Comparison of ENCODE assay signal across 1 cellular context in genomic region chr2:85744771-85745601, GRCh38.
TF ChIP-seq lines count a peak whose summit lies in the region.

No MANE protein-coding gene starts in this region.

TF ChIP-seq in GM12878, 131 proteins besides CTCF, POLR2A, EP300 and RAD21 (continued from another document and continues in another):
- TF ChIP-seq, protein P1, sequence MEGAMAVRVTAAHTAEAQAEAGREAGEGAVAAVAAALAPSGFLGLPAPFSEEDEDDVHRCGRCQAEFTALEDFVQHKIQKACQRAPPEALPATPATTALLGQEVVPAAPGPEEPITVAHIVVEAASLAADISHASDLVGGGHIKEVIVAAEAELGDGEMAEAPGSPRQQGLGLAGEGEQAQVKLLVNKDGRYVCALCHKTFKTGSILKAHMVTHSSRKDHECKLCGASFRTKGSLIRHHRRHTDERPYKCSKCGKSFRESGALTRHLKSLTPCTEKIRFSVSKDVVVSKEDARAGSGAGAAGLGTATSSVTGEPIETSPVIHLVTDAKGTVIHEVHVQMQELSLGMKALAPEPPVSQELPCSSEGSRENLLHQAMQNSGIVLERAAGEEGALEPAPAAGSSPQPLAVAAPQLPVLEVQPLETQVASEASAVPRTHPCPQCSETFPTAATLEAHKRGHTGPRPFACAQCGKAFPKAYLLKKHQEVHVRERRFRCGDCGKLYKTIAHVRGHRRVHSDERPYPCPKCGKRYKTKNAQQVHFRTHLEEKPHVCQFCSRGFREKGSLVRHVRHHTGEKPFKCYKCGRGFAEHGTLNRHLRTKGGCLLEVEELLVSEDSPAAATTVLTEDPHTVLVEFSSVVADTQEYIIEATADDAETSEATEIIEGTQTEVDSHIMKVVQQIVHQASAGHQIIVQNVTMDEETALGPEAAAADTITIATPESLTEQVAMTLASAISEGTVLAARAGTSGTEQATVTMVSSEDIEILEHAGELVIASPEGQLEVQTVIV (IDR thresholded peaks at IDR 0.05; ENCODE audit: borderline replicate concordance, partially characterized antibody): peak; percentile 52
- TF ChIP-seq TCF3 (IDR thresholded peaks at IDR 0.05; ENCODE audit: borderline replicate concordance, insufficient read depth, low read depth, low read length) (no peak), RCOR1 (conservative IDR thresholded peaks at IDR 0.05; ENCODE audit: low read depth, low read length) (no peak), TCF7 (IDR thresholded peaks at IDR 0.05; ENCODE audit: borderline replicate concordance) (no peak), NR2F1 (conservative IDR thresholded peaks at IDR 0.05) (no peak), NFYA (IDR thresholded peaks at IDR 0.05; ENCODE audit: borderline replicate concordance, low read depth, low read length) (no peak), IRF3 (IDR thresholded peaks at IDR 0.05) (no peak), SMAD1 (IDR thresholded peaks at IDR 0.05; ENCODE audit: low read depth, partially characterized antibody) (no peak), IRF4 (IDR thresholded peaks at IDR 0.05; ENCODE audit: low read depth, low read length) (no peak), ASH2L (IDR thresholded peaks at IDR 0.05; ENCODE audit: borderline replicate concordance, low read depth) (no peak), MEF2B (IDR thresholded peaks at IDR 0.05; ENCODE audit: partially characterized antibody, poor library complexity, severe bottlenecking) (peak; percentile 77), IKZF1 (conservative IDR thresholded peaks at IDR 0.05) (peak; percentile 80), WRNIP1 (IDR thresholded peaks at IDR 0.05; ENCODE audit: borderline replicate concordance, low read depth, low read length) (no peak), NR2C1 (IDR thresholded peaks at IDR 0.05) (no peak), ZBED1 (IDR thresholded peaks at IDR 0.05; ENCODE audit: borderline replicate concordance) (no peak), ATF7 (IDR thresholded peaks at IDR 0.05; ENCODE audit: low read depth) (peak; percentile 46; the same call in 1 of the 2 replicates), KAT2A (conservative IDR thresholded peaks at IDR 0.05; ENCODE audit: control insufficient read depth, low read depth, low read length) (no peak), FOXM1 (IDR thresholded peaks at IDR 0.05; ENCODE audit: low read depth, low read length) (no peak), POLR2AphosphoS5 (IDR thresholded peaks at IDR 0.05; ENCODE audit: low read length) (no peak), SUZ12 (IDR thresholded peaks at IDR 0.05; ENCODE audit: unreplicated experiment) (no peak), SREBF1 (IDR thresholded peaks at IDR 0.05; ENCODE audit: low read length) (no peak), DPF2 (IDR thresholded peaks at IDR 0.05) (peak; percentile 57; the same call in 1 of the 2 replicates), NR2C2 (IDR thresholded peaks at IDR 0.05; ENCODE audit: borderline replicate concordance, control insufficient read depth, insufficient read length, low read depth) (no peak), SUPT20H (IDR thresholded peaks at IDR 0.05; ENCODE audit: borderline replicate concordance, control insufficient read depth, low read depth, low read length) (no peak), SRF (IDR thresholded peaks at IDR 0.05; ENCODE audit: low read depth in 2 of 2, low read length in 2 of 2) (no peak), FOS (IDR thresholded peaks at IDR 0.05; ENCODE audit: borderline replicate concordance, extremely low read depth, insufficient read length) (no peak), BCL11A (IDR thresholded peaks at IDR 0.05; ENCODE audit: low read depth, low read length) (0 out of 2 replicates have a peak, but pooled peaks have one; percentile 29), MYC (IDR thresholded peaks at IDR 0.05; ENCODE audit: insufficient read depth, insufficient read length, insufficient replicate concordance, low read length, severe bottlenecking) (no peak), STAT1 (conservative IDR thresholded peaks at IDR 0.05) (no peak), SMARCA5 (IDR thresholded peaks at IDR 0.05) (no peak), BRCA1 (IDR thresholded peaks at IDR 0.05; ENCODE audit: low read depth, low read length) (no peak), BMI1 (IDR thresholded peaks at IDR 0.05; ENCODE audit: borderline replicate concordance) (no peak), BCLAF1 (IDR thresholded peaks at IDR 0.05) (no peak), SIX5 (IDR thresholded peaks at IDR 0.05; ENCODE audit: low read depth, low read length, severe bottlenecking) (no peak), IKZF2 (IDR thresholded peaks at IDR 0.05) (peak; percentile 56 to 64; a peak in 1 of 4 replicates), CBX5 (IDR thresholded peaks at IDR 0.05; ENCODE audit: low read depth) (no peak), YBX1 (IDR thresholded peaks at IDR 0.05) (no peak), PBX3 (IDR thresholded peaks at IDR 0.05; ENCODE audit: insufficient replicate concordance, low read depth, low read length) (no peak), MLLT1 (IDR thresholded peaks at IDR 0.05) (peak; percentile 51), SPI1 (IDR thresholded peaks at IDR 0.05; ENCODE audit: borderline replicate concordance, insufficient read depth, low read depth, low read length) (no peak), RELB (IDR thresholded peaks at IDR 0.05; ENCODE audit: low read depth) (peak; percentile 49; the same call in 1 of the 2 replicates), KLF5 (IDR thresholded peaks at IDR 0.05; ENCODE audit: partially characterized antibody) (no peak), NFXL1 (IDR thresholded peaks at IDR 0.05; ENCODE audit: borderline replicate concordance) (no peak), YY1 (IDR thresholded peaks at IDR 0.05; ENCODE audit: low read depth, low read length) (no peak)
- TF ChIP-seq, protein P2, sequence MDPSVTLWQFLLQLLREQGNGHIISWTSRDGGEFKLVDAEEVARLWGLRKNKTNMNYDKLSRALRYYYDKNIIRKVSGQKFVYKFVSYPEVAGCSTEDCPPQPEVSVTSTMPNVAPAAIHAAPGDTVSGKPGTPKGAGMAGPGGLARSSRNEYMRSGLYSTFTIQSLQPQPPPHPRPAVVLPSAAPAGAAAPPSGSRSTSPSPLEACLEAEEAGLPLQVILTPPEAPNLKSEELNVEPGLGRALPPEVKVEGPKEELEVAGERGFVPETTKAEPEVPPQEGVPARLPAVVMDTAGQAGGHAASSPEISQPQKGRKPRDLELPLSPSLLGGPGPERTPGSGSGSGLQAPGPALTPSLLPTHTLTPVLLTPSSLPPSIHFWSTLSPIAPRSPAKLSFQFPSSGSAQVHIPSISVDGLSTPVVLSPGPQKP (IDR thresholded peaks at IDR 0.05; ENCODE audit: low read depth, low read length): no peak
- TF ChIP-seq, protein P3, sequence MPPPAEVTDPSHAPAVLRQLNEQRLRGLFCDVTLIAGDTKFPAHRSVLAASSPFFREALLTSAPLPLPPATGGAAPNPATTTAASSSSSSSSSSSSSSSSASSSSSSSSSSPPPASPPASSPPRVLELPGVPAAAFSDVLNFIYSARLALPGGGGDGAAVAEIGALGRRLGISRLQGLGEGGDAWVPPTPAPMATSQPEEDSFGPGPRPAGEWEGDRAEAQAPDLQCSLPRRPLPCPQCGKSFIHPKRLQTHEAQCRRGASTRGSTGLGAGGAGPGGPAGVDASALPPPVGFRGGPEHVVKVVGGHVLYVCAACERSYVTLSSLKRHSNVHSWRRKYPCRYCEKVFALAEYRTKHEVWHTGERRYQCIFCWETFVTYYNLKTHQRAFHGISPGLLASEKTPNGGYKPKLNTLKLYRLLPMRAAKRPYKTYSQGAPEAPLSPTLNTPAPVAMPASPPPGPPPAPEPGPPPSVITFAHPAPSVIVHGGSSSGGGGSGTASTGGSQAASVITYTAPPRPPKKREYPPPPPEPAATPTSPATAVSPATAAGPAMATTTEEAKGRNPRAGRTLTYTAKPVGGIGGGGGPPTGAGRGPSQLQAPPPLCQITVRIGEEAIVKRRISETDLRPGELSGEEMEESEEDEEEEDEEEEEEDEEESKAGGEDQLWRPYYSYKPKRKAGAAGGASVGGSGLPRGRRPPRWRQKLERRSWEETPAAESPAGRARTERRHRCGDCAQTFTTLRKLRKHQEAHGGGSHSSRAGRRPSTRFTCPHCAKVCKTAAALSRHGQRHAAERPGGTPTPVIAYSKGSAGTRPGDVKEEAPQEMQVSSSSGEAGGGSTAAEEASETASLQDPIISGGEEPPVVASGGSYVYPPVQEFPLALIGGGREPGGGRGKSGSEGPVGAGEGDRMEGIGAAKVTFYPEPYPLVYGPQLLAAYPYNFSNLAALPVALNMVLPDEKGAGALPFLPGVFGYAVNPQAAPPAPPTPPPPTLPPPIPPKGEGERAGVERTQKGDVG (CRISPR knock-in tag; IDR thresholded peaks at IDR 0.05): no peak
- TF ChIP-seq, protein P4, sequence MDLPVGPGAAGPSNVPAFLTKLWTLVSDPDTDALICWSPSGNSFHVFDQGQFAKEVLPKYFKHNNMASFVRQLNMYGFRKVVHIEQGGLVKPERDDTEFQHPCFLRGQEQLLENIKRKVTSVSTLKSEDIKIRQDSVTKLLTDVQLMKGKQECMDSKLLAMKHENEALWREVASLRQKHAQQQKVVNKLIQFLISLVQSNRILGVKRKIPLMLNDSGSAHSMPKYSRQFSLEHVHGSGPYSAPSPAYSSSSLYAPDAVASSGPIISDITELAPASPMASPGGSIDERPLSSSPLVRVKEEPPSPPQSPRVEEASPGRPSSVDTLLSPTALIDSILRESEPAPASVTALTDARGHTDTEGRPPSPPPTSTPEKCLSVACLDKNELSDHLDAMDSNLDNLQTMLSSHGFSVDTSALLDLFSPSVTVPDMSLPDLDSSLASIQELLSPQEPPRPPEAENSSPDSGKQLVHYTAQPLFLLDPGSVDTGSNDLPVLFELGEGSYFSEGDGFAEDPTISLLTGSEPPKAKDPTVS (IDR thresholded peaks at IDR 0.05; ENCODE audit: low read depth, low read length): no peak
- TF ChIP-seq, protein P5, sequence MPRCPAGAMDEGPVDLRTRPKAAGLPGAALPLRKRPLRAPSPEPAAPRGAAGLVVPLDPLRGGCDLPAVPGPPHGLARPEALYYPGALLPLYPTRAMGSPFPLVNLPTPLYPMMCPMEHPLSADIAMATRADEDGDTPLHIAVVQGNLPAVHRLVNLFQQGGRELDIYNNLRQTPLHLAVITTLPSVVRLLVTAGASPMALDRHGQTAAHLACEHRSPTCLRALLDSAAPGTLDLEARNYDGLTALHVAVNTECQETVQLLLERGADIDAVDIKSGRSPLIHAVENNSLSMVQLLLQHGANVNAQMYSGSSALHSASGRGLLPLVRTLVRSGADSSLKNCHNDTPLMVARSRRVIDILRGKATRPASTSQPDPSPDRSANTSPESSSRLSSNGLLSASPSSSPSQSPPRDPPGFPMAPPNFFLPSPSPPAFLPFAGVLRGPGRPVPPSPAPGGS (IDR thresholded peaks at IDR 0.05; ENCODE audit: borderline replicate concordance, insufficient read depth, low read depth, low read length, poor library complexity, severe bottlenecking): no peak
